ENCODE assay signal across 1 cellular context in genomic region chr6:82144852-82145332, GRCh38.
TF ChIP-seq lines count a peak whose summit lies in the region.

No MANE protein-coding gene starts in this region.

TF ChIP-seq in GM23338, 12 proteins besides CTCF, POLR2A, EP300 and RAD21 (continued from another document):
- TF ChIP-seq ZNF462 (CRISPR knock-in tag; IDR thresholded peaks at IDR 0.05) (no peak), NANOG (IDR thresholded peaks at IDR 0.05; ENCODE audit: borderline replicate concordance) (no peak)
